Comparison of ENCODE assay signal across 1 cellular context in genomic region chr2:27072950-27073349, GRCh38.
TF ChIP-seq lines count a peak whose summit lies in the region.

No MANE protein-coding gene starts in this region.

TF ChIP-seq in HepG2, 621 proteins besides CTCF, POLR2A, EP300 and RAD21:
- TF ChIP-seq ZNF510 (CRISPR knock-in tag; IDR thresholded peaks at IDR 0.05; ENCODE audit: low read depth) (no peak), FOXO4 (CRISPR knock-in tag; conservative IDR thresholded peaks at IDR 0.05) (0 out of 2 replicates have a peak, but pooled peaks have one; percentile 71)
TF ChIP-seq in HepG2: peak in this region for 1.
